In the genomic region with DNA sequence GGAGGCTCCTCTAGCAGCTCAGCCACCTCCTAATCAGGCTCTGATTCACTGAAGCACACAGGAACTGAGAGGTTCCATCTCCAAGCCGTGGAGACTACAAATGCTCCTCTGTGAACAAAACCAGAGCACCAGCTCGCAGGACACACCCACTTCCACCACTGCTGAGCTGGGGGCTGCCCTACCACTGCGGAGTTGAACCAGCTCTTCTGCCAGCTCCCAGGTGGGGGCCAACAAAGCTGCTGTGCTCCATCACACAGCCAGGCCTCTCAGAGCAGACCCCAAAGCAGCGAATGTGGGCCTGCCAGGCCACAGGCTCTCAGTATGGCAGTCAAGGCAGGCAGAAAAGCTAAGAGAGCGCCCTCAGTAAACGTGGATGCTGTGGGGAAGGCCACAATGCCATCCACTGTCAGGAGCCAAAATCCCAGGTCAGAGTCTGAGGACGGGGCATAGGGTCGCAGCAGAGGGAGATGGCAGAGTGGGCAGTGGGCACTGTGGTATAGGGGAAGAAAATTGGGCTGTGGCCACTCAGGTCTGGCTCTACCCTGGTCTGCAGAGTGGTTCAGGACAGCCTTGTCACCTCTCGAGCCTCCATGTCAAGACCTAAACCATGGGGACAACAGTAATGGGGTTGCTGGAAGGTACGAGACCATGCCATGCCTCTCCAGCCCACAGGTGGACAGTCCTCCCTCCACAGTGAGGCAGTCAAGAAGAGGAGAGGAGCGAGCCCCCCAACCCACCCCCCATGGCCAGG, we compare ENCODE assay signal across 13 cellular contexts.
DNase-seq lines count a peak whose midpoint lies in the region; ATAC-seq and TF ChIP-seq lines count a peak whose summit lies in the region.
"Had no signal": no experiment of that assay in that cellular context is flagged by ENCODE, and none has a peak within 500 bp of the region (broad histone marks: within the 10 kb centered on the region; RNA-seq: fewer than 3 reads in every experiment).

No MANE protein-coding gene starts in this region.

- no peak overlapping the region for H3K4me3 Mint-ChIP-seq in endothelial cell (ENCODE audit: unreplicated experiment)
- H3K4me3 Mint-ChIP-seq in activated CD4-positive, alpha-beta T cell treated with anti-CD3 and anti-CD28 coated beads for 36 hours = no peak overlapping the region

- WGBS in mesendoderm (ENCODE audit: extremely low coverage, insufficient coverage, low lambda C conversion rate) = no CpG with 5 or more reads among the region's 11 CpGs

- no peak overlapping the region for H2BK120ac ChIP-seq in mesendoderm (ENCODE audit: low read depth, low read length)

- H3K27me3 Mint-ChIP-seq in endothelial cell (ENCODE audit: unreplicated experiment) = peaks cover 10% of the 10 kb centered on the region
- peaks cover 9% of the 10 kb centered on the region for H3K27me3 Mint-ChIP-seq in activated CD4-positive, alpha-beta T cell treated with anti-CD3 and anti-CD28 coated beads for 36 hours

- H3K9ac ChIP-seq in BLaER1 treated with 17β-estradiol and CSF1 and Interleukin-3, amounts not matched to agents 10 nM and 100 nM = no peak overlapping the region
- no peak overlapping the region for H3K9ac ChIP-seq in mesendoderm (ENCODE audit: low read length)

- H3K9me3 ChIP-seq in BLaER1 treated with 17β-estradiol and CSF1 and Interleukin-3, amounts not matched to agents 10 nM and 100 nM (replicated peaks in 1 of 11) = peaks cover 12 to 21% (median 18%) of the 10 kb centered on the region in 11 experiments
- H3K9me3 ChIP-seq in RWPE2 (ENCODE audit: severe bottlenecking) = no peaks in the 10 kb centered on the region

- no peak overlapping the region for H3K18ac ChIP-seq in mesendoderm (ENCODE audit: low read length)

- no peaks in the 10 kb centered on the region for H3K79me2 ChIP-seq in mesendoderm (ENCODE audit: control insufficient read depth, insufficient read depth, low read length)

- no peak overlapping the region for H3K56ac ChIP-seq in mesendoderm (ENCODE audit: low read length)

- CTCF ChIA-PET in activated CD4-positive, alpha-beta T cell treated with anti-CD3 and anti-CD28 coated beads for 36 hours (lab: Charles Lee) = interaction anchor here (0.9 kb wide), 1 partner anchor 9 kb away, joined by 3 read pairs; no protein-coding TSS in a partner anchor

- H3K27ac Mint-ChIP-seq in endothelial cell (ENCODE audit: unreplicated experiment) = no peak overlapping the region
- no peak overlapping the region for H3K27ac Mint-ChIP-seq in activated CD4-positive, alpha-beta T cell treated with anti-CD3 and anti-CD28 coated beads for 36 hours

- H3K36me3 Mint-ChIP-seq in endothelial cell (ENCODE audit: low read depth, unreplicated experiment) = peaks cover 4% of the 10 kb centered on the region
- no peaks in the 10 kb centered on the region for H3K36me3 Mint-ChIP-seq in activated CD4-positive, alpha-beta T cell treated with anti-CD3 and anti-CD28 coated beads for 36 hours (ENCODE audit: low read depth)

- ATAC-seq in RWPE2 (ENCODE audit: low read depth) = no peak
- ATAC-seq in activated CD4-positive, alpha-beta T cell treated with anti-CD3 and anti-CD28 coated beads for 36 hours = no peak
- ATAC-seq: PC-3 had no signal

- no peak overlapping the region for H2BK15ac ChIP-seq in mesendoderm (replicated peaks; ENCODE audit: low read depth)

- no peak overlapping the region for H3K27ac ChIP-seq in BLaER1 treated with 17β-estradiol and CSF1 and Interleukin-3, amounts not matched to agents 10 nM and 100 nM
- H3K27ac ChIP-seq in RWPE2 (ENCODE audit: poor library complexity, severe bottlenecking) = no peak overlapping the region
- no peak overlapping the region for H3K27ac ChIP-seq in mesendoderm (ENCODE audit: low read depth, low read length)

- H3K4ac ChIP-seq in mesendoderm (ENCODE audit: low read depth, low read length) = no peak overlapping the region

- intact Hi-C loops in activated CD4-positive, alpha-beta T cell treated with anti-CD3 and anti-CD28 coated beads for 36 hours (cut with DNase I, micrococcal nuclease) = no loop called here

- no peak overlapping the region for H2AK5ac ChIP-seq in mesendoderm (ENCODE audit: low read length)

- H4K8ac ChIP-seq in mesendoderm (ENCODE audit: low read depth, low read length) = no peak overlapping the region

- no peaks in the 10 kb centered on the region for H3K36me3 ChIP-seq in BLaER1 treated with 17β-estradiol and CSF1 and Interleukin-3, amounts not matched to agents 10 nM and 100 nM
- H3K36me3 ChIP-seq in RWPE2 (ENCODE audit: low read depth) (no peaks in the 10 kb centered on the region), mesendoderm (ENCODE audit: control insufficient read depth, insufficient read depth, low read length) (no peaks in the 10 kb centered on the region)

- DNase-seq in RWPE2 (ENCODE audit: low spot score) (peak; percentile 21), endothelial cell (ENCODE audit: low spot score) (peak; percentile 2), retina (peak; percentile 45), kidney tubule cell (ENCODE audit: low spot score) (no peak), mesendoderm (no peak), UCSD-AML1 (lab: John Stamatoyannopoulos, UW; ENCODE audit: unreplicated experiment) (no peak)
- no peak for DNase-seq in activated CD4-positive, alpha-beta T cell treated with anti-CD3 and anti-CD28 coated beads for 36 hours
- DNase-seq: DMS 273 treated with DMSO at 0.1 percent for 48 hours, KG1, NCI-H1092, NCI-H2107, PC-3 had no signal

- H3K9me3 Mint-ChIP-seq in endothelial cell (ENCODE audit: unreplicated experiment) = no peaks in the 10 kb centered on the region
- no peaks in the 10 kb centered on the region for H3K9me3 Mint-ChIP-seq in activated CD4-positive, alpha-beta T cell treated with anti-CD3 and anti-CD28 coated beads for 36 hours (ENCODE audit: low read depth)

- H3K79me1 ChIP-seq in mesendoderm (ENCODE audit: low read length) = no peaks in the 10 kb centered on the region

- H3K27me3 ChIP-seq in BLaER1 treated with 17β-estradiol and CSF1 and Interleukin-3, amounts not matched to agents 10 nM and 100 nM = no peaks in the 10 kb centered on the region
- H3K27me3 ChIP-seq in RWPE2 (ENCODE audit: insufficient read depth, poor library complexity, severe bottlenecking) (no peaks in the 10 kb centered on the region), mesendoderm (ENCODE audit: insufficient read depth, low read length, poor library complexity) (no peaks in the 10 kb centered on the region)

- no peak overlapping the region for H3K23ac ChIP-seq in mesendoderm (ENCODE audit: low read length)

- no peak overlapping the region for H2BK5ac ChIP-seq in mesendoderm (ENCODE audit: low read length)

- no peaks in the 10 kb centered on the region for H3K4me1 Mint-ChIP-seq in endothelial cell (ENCODE audit: unreplicated experiment)
- H3K4me1 Mint-ChIP-seq in activated CD4-positive, alpha-beta T cell treated with anti-CD3 and anti-CD28 coated beads for 36 hours = no peaks in the 10 kb centered on the region

- no peak overlapping the region for H3K4me3 ChIP-seq in BLaER1 treated with 17β-estradiol and CSF1 and Interleukin-3, amounts not matched to agents 10 nM and 100 nM
- H3K4me3 ChIP-seq in RWPE2 (ENCODE audit: severe bottlenecking) = no peak overlapping the region
- H3K4me3 ChIP-seq in mesendoderm (ENCODE audit: low read length) = no peak overlapping the region

- H3K4me1 ChIP-seq in BLaER1 treated with 17β-estradiol and CSF1 and Interleukin-3, amounts not matched to agents 10 nM and 100 nM = peaks cover 0 to 64% (median 56%) of the 10 kb centered on the region in 10 experiments; a peak in 18 of 20 replicates
- H3K4me1 ChIP-seq in RWPE2 (ENCODE audit: insufficient read depth, poor library complexity, severe bottlenecking) = no peaks in the 10 kb centered on the region
- no peaks in the 10 kb centered on the region for H3K4me1 ChIP-seq in mesendoderm (ENCODE audit: control insufficient read depth, low read depth, low read length)

- H3K4me2 ChIP-seq in BLaER1 treated with 17β-estradiol and CSF1 and Interleukin-3, amounts not matched to agents 10 nM and 100 nM = peak overlapping the region in 8 of 11 experiments; percentile 11 to 96 (median 63); a peak in 15 of 22 replicates
- H3K4me2 ChIP-seq in mesendoderm (ENCODE audit: low read length) = no peak overlapping the region

- no peak for TF ChIP-seq CTCF in RWPE2 (IDR thresholded peaks at IDR 0.05; ENCODE audit: poor library complexity, severe bottlenecking)
- TF ChIP-seq CTCF in endothelial cell (IDR thresholded peaks at IDR 0.05; ENCODE audit: unreplicated experiment) = no peak

- POLR2A ChIA-PET in activated CD4-positive, alpha-beta T cell treated with anti-CD3 and anti-CD28 coated beads for 36 hours (lab: Charles Lee) = no interaction called here

- H4K5ac ChIP-seq in mesendoderm (ENCODE audit: low read length) = no peak overlapping the region

- H4K20me1 ChIP-seq in BLaER1 treated with 17β-estradiol and CSF1 and Interleukin-3, amounts not matched to agents 10 nM and 100 nM = peaks cover 0 to 7% (median 0%) of the 10 kb centered on the region in 11 experiments; a peak in 2 of 22 replicates

Comparison
In these comparisons a context has a peak if more than half of its experiments do, and no peak if none do; other contexts are left out.
1. DNase-seq: peak in RWPE2 (single experiment), endothelial cell (single experiment) and retina (single experiment); none in kidney tubule cell (single experiment), mesendoderm (single experiment), UCSD-AML1 (single experiment) and activated CD4-positive, alpha-beta T cell treated with anti-CD3 and anti-CD28 coated beads for 36 hours (single experiment).